In genomic region chr12:109718390-109718789, GRCh38 we compare ENCODE assay signal across 12 cellular contexts. TPM values are rescaled to one million over a fixed set of nuclear protein-coding genes. Genes with fewer than 3 reads are reported as not detected.
DNase-seq lines count a peak whose midpoint lies in the region; ATAC-seq and TF ChIP-seq lines count a peak whose summit lies in the region.
"Had no signal": no experiment of that assay in that cellular context is flagged by ENCODE, and none has a peak within 500 bp of the region (broad histone marks: within the 10 kb centered on the region; RNA-seq: fewer than 3 reads in every experiment).

No MANE protein-coding gene starts in this region.

- peaks cover 21 to 53% of the 10 kb centered on the region in 2 donors for H3K27me3 Mint-ChIP-seq in stimulated activated naive B cell treated with anti-CD40 and anti-IgM and Interleukin-4, amounts not matched to agents 10 μg/mL and 1 μg/mL and 100 μg/mL, for 72 hours

- no peaks in the 10 kb centered on the region for H3K9me3 Mint-ChIP-seq in stimulated activated naive B cell treated with anti-CD40 and anti-IgM and Interleukin-4, amounts not matched to agents 10 μg/mL and 1 μg/mL and 100 μg/mL, for 72 hours
- H3K9me3 Mint-ChIP-seq: CD4-positive, alpha-beta memory T cell had no signal

- no peaks in the 10 kb centered on the region for H4K20me1 ChIP-seq in neural cell (ENCODE audit: insufficient read depth)

- H2AFZ ChIP-seq in neural cell (ENCODE audit: low read depth, low read length): peak overlapping the region; percentile 27

- H3K4me1 ChIP-seq in ES-I3 (ENCODE audit: insufficient read depth, low read length): peaks cover 18% of the 10 kb centered on the region; the same call in 1 of the 2 replicates

- no peak for TF ChIP-seq RAD21 in neural cell (conservative IDR thresholded peaks at IDR 0.05)

- no peak overlapping the region for H3K4me3 Mint-ChIP-seq in stimulated activated naive B cell treated with anti-CD40 and anti-IgM and Interleukin-4, amounts not matched to agents 10 μg/mL and 1 μg/mL and 100 μg/mL, for 72 hours
- H3K4me3 Mint-ChIP-seq: CD4-positive, alpha-beta memory T cell had no signal

- no peak overlapping the region for H3K27ac Mint-ChIP-seq in stimulated activated naive B cell treated with anti-CD40 and anti-IgM and Interleukin-4, amounts not matched to agents 10 μg/mL and 1 μg/mL and 100 μg/mL, for 72 hours

- H3K36me3 Mint-ChIP-seq in stimulated activated naive B cell treated with anti-CD40 and anti-IgM and Interleukin-4, amounts not matched to agents 10 μg/mL and 1 μg/mL and 100 μg/mL, for 72 hours: no peaks in the 10 kb centered on the region
- H3K36me3 Mint-ChIP-seq: CD4-positive, alpha-beta memory T cell had no signal

- no peaks in the 10 kb centered on the region for H3K36me3 ChIP-seq in ES-I3 (ENCODE audit: insufficient read depth, low read length)
- H3K36me3 ChIP-seq in neural cell (ENCODE audit: insufficient read depth, low read length): no peaks in the 10 kb centered on the region
- H3K36me3 ChIP-seq: suprapubic skin had no signal

- TF ChIP-seq CTCF in neural cell (IDR thresholded peaks at IDR 0.05; ENCODE audit: poor library complexity, severe bottlenecking): no peak

- H3F3A ChIP-seq in neural cell (ENCODE audit: insufficient read depth, low read length, poor library complexity, severe bottlenecking): no peaks in the 10 kb centered on the region

- TF ChIP-seq EP300 in neural cell (conservative IDR thresholded peaks at IDR 0.05; ENCODE audit: poor library complexity, severe bottlenecking): no peak

- no peak for ATAC-seq in stimulated activated naive B cell treated with anti-CD40 and anti-IgM and Interleukin-4, amounts not matched to agents 10 μg/mL and 1 μg/mL and 100 μg/mL, for 72 hours (replicated peaks)

- no peaks in the 10 kb centered on the region for H3K9me2 ChIP-seq in neural cell (ENCODE audit: insufficient read depth, low read length)

- H3K27ac ChIP-seq in neural cell (ENCODE audit: low read length): peak overlapping the region; percentile 59
- H3K27ac ChIP-seq: suprapubic skin had no signal

- no peaks in the 10 kb centered on the region for H3K9me3 ChIP-seq in ES-I3 (ENCODE audit: control insufficient read depth, insufficient read depth, low read length)
- no peaks in the 10 kb centered on the region for H3K9me3 ChIP-seq in neural cell (ENCODE audit: low read length)
- H3K9me3 ChIP-seq: suprapubic skin had no signal

- H3K79me2 ChIP-seq in neural cell (replicated peaks; ENCODE audit: insufficient read depth, low read length): peaks cover 72% of the 10 kb centered on the region

- peaks cover 2 to 16% of the 10 kb centered on the region in 2 donors for H3K4me1 Mint-ChIP-seq in stimulated activated naive B cell treated with anti-CD40 and anti-IgM and Interleukin-4, amounts not matched to agents 10 μg/mL and 1 μg/mL and 100 μg/mL, for 72 hours
- H3K4me1 Mint-ChIP-seq: CD4-positive, alpha-beta memory T cell had no signal

- H3K9ac ChIP-seq in ES-I3 (ENCODE audit: low read depth, low read length): peak overlapping the region; percentile 44; the same call in 1 of the 2 replicates
- H3K9ac ChIP-seq in neural cell (ENCODE audit: low read length): peak overlapping the region; percentile 66

- H3K27me3 ChIP-seq in neural cell (ENCODE audit: insufficient read depth, low read depth, low read length): no peaks in the 10 kb centered on the region

- peak; percentile 64 to 86 for DNase-seq in NCI-H2081 (lab: John Stamatoyannopoulos, UW)
- peak; percentile 85 for DNase-seq in ecto neural progenitor cell (ENCODE audit: low spot score)
- no peak for DNase-seq in glomerular visceral epithelial cell (ENCODE audit: extremely low spot score)
- DNase-seq in stimulated activated naive B cell treated with anti-CD40 and anti-IgM and Interleukin-4, amounts not matched to agents 10 μg/mL and 1 μg/mL and 100 μg/mL, for 72 hours: no peak
- DNase-seq in germinal center (ENCODE audit: low spot score): no peak
- no peak for DNase-seq in NCI-H524 (lab: John Stamatoyannopoulos, UW)
- DNase-seq: activated CD8-positive, alpha-beta memory T cell treated with anti-CD3 and anti-CD28 coated beads, Interleukin-2, amount 50 U/mL, for 48 hours; CD4-positive, alpha-beta memory T cell; NCI-H1048 had no signal

- H3K4me3 ChIP-seq in neural cell (ENCODE audit: low read length): peak overlapping the region; percentile 90
- H3K4me3 ChIP-seq: suprapubic skin had no signal

- H3K4me2 ChIP-seq in neural cell (ENCODE audit: low read length): peak overlapping the region; percentile 94

TF ChIP-seq in neural cell, 6 proteins besides CTCF, POLR2A, EP300 and RAD21:
- TF ChIP-seq SMC3 (conservative IDR thresholded peaks at IDR 0.05; ENCODE audit: poor library complexity) (peak; percentile 42), REST (IDR thresholded peaks at IDR 0.05; ENCODE audit: borderline replicate concordance) (peak; percentile 60), POLR2AphosphoS5 (IDR thresholded peaks at IDR 0.05) (no peak), TAF1 (IDR thresholded peaks at IDR 0.05; ENCODE audit: low read depth) (no peak), MXI1 (conservative IDR thresholded peaks at IDR 0.05; ENCODE audit: poor library complexity, severe bottlenecking) (no peak), EZH2 (IDR thresholded peaks at IDR 0.05; ENCODE audit: borderline replicate concordance, insufficient read depth, low read length, poor library complexity, severe bottlenecking) (no peak)
TF ChIP-seq in neural cell: peak in this region for 2.

RNA-seq across cellular contexts. Expression of gene FAM222A, which starts 4.8 kb away (rescaled TPM):
- 6.4 and 8.5 TPM in 2 replicates for polyA plus RNA-seq in neural cell
- polyA minus RNA-seq in neural cell: 14.9 and 15.6 TPM in 2 replicates

Comparison
In these comparisons a context has a peak if more than half of its experiments do, and no peak if none do; other contexts are left out.
1. DNase-seq: peak in NCI-H2081 (2 of 2) and ecto neural progenitor cell (single experiment); none in glomerular visceral epithelial cell (single experiment), stimulated activated naive B cell treated with anti-CD40 and anti-IgM and Interleukin-4, amounts not matched to agents 10 μg/mL and 1 μg/mL and 100 μg/mL, for 72 hours (single experiment), germinal center (single experiment) and NCI-H524 (0 of 2).